ENCODE assay signal across 9 cellular contexts in genomic region chr9:1051286-1052118, GRCh38. TPM values are rescaled to one million over a fixed set of nuclear protein-coding genes. Genes with fewer than 3 reads are reported as not detected.
DNase-seq lines count a peak whose midpoint lies in the region; ATAC-seq and FAIRE-seq lines count a peak whose summit lies in the region.
"Had no signal": no experiment of that assay in that cellular context is flagged by ENCODE, and none has a peak within 500 bp of the region (broad histone marks: within the 10 kb centered on the region; RNA-seq: fewer than 3 reads in every experiment).

No MANE protein-coding gene starts in this region.

- intact Hi-C loops in left colon (cut with DNase I, micrococcal nuclease), result no loop called here

- DNase-seq in DMS53 treated with DMSO at 0.1 percent for 48 hours (lab: John Stamatoyannopoulos, UW; ENCODE audit: unreplicated experiment) (peak; percentile 12), left colon (peak in 1 of 2 donors; percentile 78), substantia nigra (lab: John Stamatoyannopoulos, UW) (peak in 35 of 49 donors; percentile 8 to 71 (median 44)), RCC 7860 (ENCODE audit: low spot score) (no peak)
- no peak for DNase-seq in activated effector memory CD4-positive, alpha-beta T cell treated with Interleukin-2 at 50 U/mL for 16 hours

- H3K27ac ChIP-seq in angular gyrus (ENCODE audit: low read depth, low read length) (peak overlapping the region; percentile 72), substantia nigra (ENCODE audit: low read depth, low read length, poor library complexity, severe bottlenecking) (peak overlapping the region; percentile 78)
- H3K27ac ChIP-seq: epithelial cell of prostate had no signal

- no peak for FAIRE-seq in RCC 7860 (lab: Jason Lieb, UNC)

- peak; percentile 42 for ATAC-seq in HG03354 (IDR thresholded peaks at IDR 0.05; ENCODE audit: poor library complexity, severe bottlenecking, unreplicated experiment)
- peak; percentile 63 for ATAC-seq in left colon
- ATAC-seq in GM19328 (IDR thresholded peaks at IDR 0.05; ENCODE audit: unreplicated experiment), result no peak

RNA-seq across cellular contexts. Expression of gene DMRT2, which starts 1.3 kb away (rescaled TPM):
- total RNA-seq in left colon, result 1 to 10 TPM; 3.6 to 8.1 TPM

Comparison
In these comparisons a context has a peak if more than half of its experiments do, and no peak if none do; other contexts are left out.
1. DNase-seq: peak in DMS53 treated with DMSO at 0.1 percent for 48 hours (single experiment) and substantia nigra (35 of 49); none in RCC 7860 (single experiment) and activated effector memory CD4-positive, alpha-beta T cell treated with Interleukin-2 at 50 U/mL for 16 hours (single experiment).